8 cellular contexts compared by ENCODE assay signal in genomic region chr21:36630485-36631206, GRCh38.
DNase-seq lines count a peak whose midpoint lies in the region; ATAC-seq and TF ChIP-seq lines count a peak whose summit lies in the region.

No MANE protein-coding gene starts in this region.

- TF ChIP-seq EP300 in SK-N-SH (IDR thresholded peaks at IDR 0.05; ENCODE audit: borderline replicate concordance in 1 of 2, low read depth in 1 of 2, low read length in 1 of 2): no peak

- H3K36me3 ChIP-seq in SK-N-SH (replicated peaks in 1 of 2; ENCODE audit: control insufficient read depth in 1 of 2, insufficient read depth in 2 of 2, low read length in 1 of 2): no peaks in the 10 kb centered on the region

- no peak overlapping the region; a peak in 1 of 4 replicates for H3K4me3 ChIP-seq in SK-N-SH (ENCODE audit: low read depth in 2 of 2, low read length in 1 of 2)

- peaks cover 0 to 12% of the 10 kb centered on the region in 2 experiments; a peak in 1 of 4 replicates for H3K4me1 ChIP-seq in SK-N-SH (ENCODE audit: control insufficient read depth in 1 of 2, insufficient read depth in 2 of 2, low read depth in 1 of 2, low read length in 1 of 2)

- H3K9me3 ChIP-seq in SK-N-SH: no peaks in the 10 kb centered on the region

- 39% methylated on average over 16 of the region's 19 CpGs for WGBS in SK-N-SH (ENCODE audit: low lambda C conversion rate)

- H3K4me2 ChIP-seq in SK-N-SH: no peak overlapping the region

- no peaks in the 10 kb centered on the region for H3F3A ChIP-seq in SK-N-SH (replicated peaks; ENCODE audit: insufficient read depth)

- no peaks in the 10 kb centered on the region for H3K79me2 ChIP-seq in SK-N-SH (ENCODE audit: insufficient read depth)

- POLR2A ChIA-PET in SK-N-SH (lab: Yijun Ruan, JAX): no interaction called here

- DNase-seq in DMS 273 treated with DMSO at 0.1 percent for 48 hours (lab: John Stamatoyannopoulos, UW) (peak; percentile 1), KBM-7 (peak; percentile 47), SK-N-SH (peak; percentile 67), left ventricle myocardium superior (peak; percentile 58)
- peak; percentile 62 for DNase-seq in activated naive CD4-positive, alpha-beta T cell treated with Interleukin-2 at 50 U/mL for 16 hours
- DNase-seq in stimulated activated CD4-positive, alpha-beta T cell treated with anti-CD3 and anti-CD28 coated beads, Interleukin-12 subunit alpha, Interleukin-12 subunit beta, amount 100 ng/mL, for 24 hours (ENCODE audit: low read depth in 2 of 2): peak; percentile 25 to 65

- intact Hi-C loops in left ventricle myocardium superior (cut with micrococcal nuclease): no loop called here

- TF ChIP-seq RAD21 in SK-N-SH (IDR thresholded peaks at IDR 0.05; ENCODE audit: low read length): peak; percentile 53

- H4K20me1 ChIP-seq in SK-N-SH (ENCODE audit: insufficient read depth): no peaks in the 10 kb centered on the region

- ATAC-seq in left ventricle myocardium superior: peak; percentile 48
- ATAC-seq in HG03354 (IDR thresholded peaks at IDR 0.05; ENCODE audit: poor library complexity, severe bottlenecking, unreplicated experiment): no peak
- ATAC-seq in HG02588 (IDR thresholded peaks at IDR 0.05; ENCODE audit: unreplicated experiment): no peak

- no peak overlapping the region for H2AFZ ChIP-seq in SK-N-SH (ENCODE audit: low read depth)

- H3K27ac ChIP-seq in SK-N-SH (ENCODE audit: low read depth in 2 of 2, low read length in 1 of 2): no peak overlapping the region

- peak; percentile 75 for TF ChIP-seq CTCF in SK-N-SH (IDR thresholded peaks at IDR 0.05)

- in situ Hi-C loops in KBM-7 (cut with MboI; ENCODE audit: low pct_unique_long_range_greater_than_20kb, low sequenced_read_pairs): no loop called here

- H3K27me3 ChIP-seq in SK-N-SH (ENCODE audit: insufficient read depth): peaks cover 36% of the 10 kb centered on the region

- CTCF ChIA-PET in SK-N-SH (lab: Yijun Ruan, JAX): interaction anchor here (0.6 to 2.6 kb wide), 61 partner anchors 9 to 337 kb away, joined by 3 to 20 read pairs (median 4); no protein-coding TSS in a partner anchor

- H3K9me2 ChIP-seq in SK-N-SH: no peaks in the 10 kb centered on the region

- no peak overlapping the region for H3K9ac ChIP-seq in SK-N-SH

TF ChIP-seq in SK-N-SH, 30 proteins besides CTCF, POLR2A, EP300 and RAD21:
- no peak for TF ChIP-seq NFIC (IDR thresholded peaks at IDR 0.05; ENCODE audit: borderline replicate concordance)
- peak; percentile 60 for TF ChIP-seq SMC3 (IDR thresholded peaks at IDR 0.05; ENCODE audit: low read depth, low read length)
- no peak for TF ChIP-seq FOXM1 (IDR thresholded peaks at IDR 0.05; ENCODE audit: low read depth)
- TF ChIP-seq RXRA (IDR thresholded peaks at IDR 0.05; ENCODE audit: borderline replicate concordance, low read depth): no peak
- TF ChIP-seq FOSL2 (IDR thresholded peaks at IDR 0.05; ENCODE audit: borderline replicate concordance, low read depth): no peak

Comparison
In these comparisons a context has a peak if more than half of its experiments do, and no peak if none do; other contexts are left out.
1. DNase-seq: peak in every context shown above with its lines; median percentile 67 in SK-N-SH; 62 in activated naive CD4-positive, alpha-beta T cell treated with Interleukin-2 at 50 U/mL for 16 hours; 58 in left ventricle myocardium superior; 47 in KBM-7; 45 in stimulated activated CD4-positive, alpha-beta T cell treated with anti-CD3 and anti-CD28 coated beads, Interleukin-12 subunit alpha, Interleukin-12 subunit beta, amount 100 ng/mL, for 24 hours; 1 in DMS 273 treated with DMSO at 0.1 percent for 48 hours.